Comparison of ENCODE assay signal across 1 cellular context in the genomic region with DNA sequence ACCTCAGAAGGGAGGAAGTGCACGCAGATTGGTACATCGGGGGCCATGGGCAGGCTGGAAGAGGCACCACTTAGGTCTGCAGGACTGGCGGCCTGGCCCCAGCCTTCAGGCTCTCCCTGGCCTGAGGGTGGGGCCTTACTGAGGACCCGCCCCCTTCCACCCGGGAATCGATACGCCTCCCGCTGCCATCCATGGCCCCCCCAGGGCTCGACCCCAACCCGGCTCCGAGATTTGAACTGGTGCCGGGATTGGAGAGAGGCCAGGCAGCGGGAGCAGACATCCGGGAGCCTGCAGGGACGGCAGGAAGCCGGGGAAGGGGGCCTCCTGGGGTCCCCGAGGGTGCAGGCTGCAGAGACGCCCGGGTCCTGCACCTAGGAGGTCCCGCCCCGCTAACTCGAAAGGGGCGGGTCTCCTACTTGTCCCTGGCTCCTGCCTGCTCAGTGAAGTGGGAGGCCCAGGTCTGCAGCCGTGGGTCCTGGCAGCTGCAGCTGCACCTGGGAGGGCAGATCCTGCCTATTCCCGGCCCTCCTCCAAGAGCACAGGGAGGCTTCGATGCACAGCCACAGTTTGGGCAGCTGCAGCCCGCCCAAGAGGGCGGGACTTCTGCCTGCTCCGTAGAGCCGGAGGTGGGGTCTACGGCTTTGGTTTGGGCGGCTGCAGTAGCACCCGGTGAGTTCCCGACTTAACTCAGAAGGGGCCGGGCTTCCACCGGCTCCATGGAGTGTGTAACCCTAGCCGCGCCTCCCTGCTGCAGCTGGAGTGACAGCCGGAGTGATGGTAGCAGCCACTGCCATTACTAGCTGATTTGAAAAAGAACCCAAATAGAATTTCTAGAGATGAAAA.
TF ChIP-seq lines count a peak whose summit lies in the region.

No MANE protein-coding gene starts in this region.

TF ChIP-seq in HepG2, 621 proteins besides CTCF, POLR2A, EP300 and RAD21 (continued from another document and continues in another):
- TF ChIP-seq, protein P1, sequence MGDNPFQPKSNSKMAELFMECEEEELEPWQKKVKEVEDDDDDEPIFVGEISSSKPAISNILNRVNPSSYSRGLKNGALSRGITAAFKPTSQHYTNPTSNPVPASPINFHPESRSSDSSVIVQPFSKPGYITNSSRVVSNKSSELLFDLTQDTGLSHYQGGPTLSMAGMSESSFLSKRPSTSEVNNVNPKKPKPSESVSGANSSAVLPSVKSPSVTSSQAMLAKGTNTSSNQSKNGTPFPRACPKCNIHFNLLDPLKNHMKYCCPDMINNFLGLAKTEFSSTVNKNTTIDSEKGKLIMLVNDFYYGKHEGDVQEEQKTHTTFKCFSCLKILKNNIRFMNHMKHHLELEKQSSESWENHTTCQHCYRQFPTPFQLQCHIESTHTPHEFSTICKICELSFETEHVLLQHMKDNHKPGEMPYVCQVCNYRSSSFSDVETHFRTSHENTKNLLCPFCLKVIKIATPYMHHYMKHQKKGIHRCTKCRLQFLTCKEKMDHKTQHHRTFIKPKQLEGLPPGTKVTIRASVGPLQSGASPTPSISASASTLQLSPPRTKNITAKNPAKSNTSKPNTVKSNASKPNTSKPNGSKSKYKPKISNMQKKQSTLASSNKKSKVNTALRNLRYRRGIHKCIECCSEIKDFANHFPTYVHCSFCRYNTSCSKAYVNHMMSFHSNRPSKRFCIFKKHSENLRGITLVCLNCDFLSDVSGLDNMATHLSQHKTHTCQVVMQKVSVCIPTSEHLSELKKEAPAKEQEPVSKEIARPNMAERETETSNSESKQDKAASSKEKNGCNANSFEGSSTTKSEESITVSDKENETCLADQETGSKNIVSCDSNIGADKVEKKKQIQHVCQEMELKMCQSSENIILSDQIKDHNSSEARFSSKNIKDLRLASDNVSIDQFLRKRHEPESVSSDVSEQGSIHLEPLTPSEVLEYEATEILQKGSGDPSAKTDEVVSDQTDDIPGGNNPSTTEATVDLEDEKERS (CRISPR knock-in tag; IDR thresholded peaks at IDR 0.05), result peak; percentile 51; the same call in 1 of the 2 replicates
- TF ChIP-seq ZNF589 (CRISPR knock-in tag; conservative IDR thresholded peaks at IDR 0.05) (no peak), ZNF672 (CRISPR knock-in tag; IDR thresholded peaks at IDR 0.05) (no peak), TOPORS (CRISPR knock-in tag; IDR thresholded peaks at IDR 0.05) (peak; percentile 76), ZSCAN12 (CRISPR knock-in tag; IDR thresholded peaks at IDR 0.05) (0 out of 2 replicates have a peak, but pooled peaks have one; percentile 30), ZSCAN30 (CRISPR knock-in tag; IDR thresholded peaks at IDR 0.05) (no peak), ZNF761 (CRISPR knock-in tag; conservative IDR thresholded peaks at IDR 0.05) (peak; percentile 92; the same call in 1 of the 2 replicates), RBM39 (IDR thresholded peaks at IDR 0.05; ENCODE audit: low read depth, low read length, poor library complexity, severe bottlenecking) (peak; percentile 58), GABPB1 (CRISPR knock-in tag; IDR thresholded peaks at IDR 0.05) (peak; percentile 76; the same call in 1 of the 2 replicates), FOXA3 (CRISPR knock-in tag; IDR thresholded peaks at IDR 0.05) (peak; percentile 12; the same call in 1 of the 2 replicates), PCBP1 (IDR thresholded peaks at IDR 0.05; ENCODE audit: borderline replicate concordance, low read depth, low read length) (no peak), ZSCAN21 (CRISPR knock-in tag; IDR thresholded peaks at IDR 0.05; ENCODE audit: borderline replicate concordance) (peak; percentile 74; the same call in 1 of the 2 replicates), GATAD1 (CRISPR knock-in tag; IDR thresholded peaks at IDR 0.05) (0 out of 2 replicates have a peak, but pooled peaks have one; percentile 26), ARNT2 (CRISPR knock-in tag; IDR thresholded peaks at IDR 0.05; ENCODE audit: low read depth) (peak; percentile 44; the same call in 1 of the 2 replicates), ZNF7 (CRISPR knock-in tag; IDR thresholded peaks at IDR 0.05) (peak; percentile 88), KAT7 (CRISPR knock-in tag; IDR thresholded peaks at IDR 0.05; ENCODE audit: borderline replicate concordance) (peak; percentile 54; the same call in 1 of the 2 replicates), PAX8 (CRISPR knock-in tag; IDR thresholded peaks at IDR 0.05; ENCODE audit: borderline replicate concordance) (0 out of 2 replicates have a peak, but pooled peaks have one; percentile 64), THYN1 (CRISPR knock-in tag; IDR thresholded peaks at IDR 0.05; ENCODE audit: borderline replicate concordance, low read depth) (no peak), ZNF709 (CRISPR knock-in tag; IDR thresholded peaks at IDR 0.05) (peak; percentile 90), FOXM1 (CRISPR knock-in tag; IDR thresholded peaks at IDR 0.05) (no peak), PRPF4 (IDR thresholded peaks at IDR 0.05; ENCODE audit: low read depth, low read length, poor library complexity, severe bottlenecking) (no peak), SRSF1 (optimal IDR thresholded peaks at IDR 0.05; ENCODE audit: low read depth, low read length) (peak; percentile 90), HOXA5 (CRISPR knock-in tag; IDR thresholded peaks at IDR 0.05) (peak; percentile 76; the same call in 1 of the 2 replicates), ZNF335 (CRISPR knock-in tag; IDR thresholded peaks at IDR 0.05) (peak; percentile 76; the same call in 1 of the 2 replicates), ZSCAN29 (CRISPR knock-in tag; conservative IDR thresholded peaks at IDR 0.05) (peak; percentile 78), GLI4 (CRISPR knock-in tag; IDR thresholded peaks at IDR 0.05; ENCODE audit: borderline replicate concordance) (no peak), ZNF652 (CRISPR knock-in tag; IDR thresholded peaks at IDR 0.05; ENCODE audit: borderline replicate concordance, low read depth) (peak; percentile 79), ZMAT3 (CRISPR knock-in tag; conservative IDR thresholded peaks at IDR 0.05) (0 out of 2 replicates have a peak, but pooled peaks have one; percentile 1)
- TF ChIP-seq, protein P2, sequence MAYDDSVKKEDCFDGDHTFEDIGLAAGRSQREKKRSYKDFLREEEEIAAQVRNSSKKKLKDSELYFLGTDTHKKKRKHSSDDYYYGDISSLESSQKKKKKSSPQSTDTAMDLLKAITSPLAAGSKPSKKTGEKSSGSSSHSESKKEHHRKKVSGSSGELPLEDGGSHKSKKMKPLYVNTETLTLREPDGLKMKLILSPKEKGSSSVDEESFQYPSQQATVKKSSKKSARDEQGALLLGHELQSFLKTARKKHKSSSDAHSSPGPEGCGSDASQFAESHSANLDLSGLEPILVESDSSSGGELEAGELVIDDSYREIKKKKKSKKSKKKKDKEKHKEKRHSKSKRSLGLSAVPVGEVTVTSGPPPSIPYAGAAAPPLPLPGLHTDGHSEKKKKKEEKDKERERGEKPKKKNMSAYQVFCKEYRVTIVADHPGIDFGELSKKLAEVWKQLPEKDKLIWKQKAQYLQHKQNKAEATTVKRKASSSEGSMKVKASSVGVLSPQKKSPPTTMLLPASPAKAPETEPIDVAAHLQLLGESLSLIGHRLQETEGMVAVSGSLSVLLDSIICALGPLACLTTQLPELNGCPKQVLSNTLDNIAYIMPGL (CRISPR knock-in tag; IDR thresholded peaks at IDR 0.05; ENCODE audit: borderline replicate concordance in 1 of 2, low read depth in 1 of 2), result peak in 1 of 2 experiments; percentile 79; a peak in 2 of 4 replicates
- TF ChIP-seq, protein P3, sequence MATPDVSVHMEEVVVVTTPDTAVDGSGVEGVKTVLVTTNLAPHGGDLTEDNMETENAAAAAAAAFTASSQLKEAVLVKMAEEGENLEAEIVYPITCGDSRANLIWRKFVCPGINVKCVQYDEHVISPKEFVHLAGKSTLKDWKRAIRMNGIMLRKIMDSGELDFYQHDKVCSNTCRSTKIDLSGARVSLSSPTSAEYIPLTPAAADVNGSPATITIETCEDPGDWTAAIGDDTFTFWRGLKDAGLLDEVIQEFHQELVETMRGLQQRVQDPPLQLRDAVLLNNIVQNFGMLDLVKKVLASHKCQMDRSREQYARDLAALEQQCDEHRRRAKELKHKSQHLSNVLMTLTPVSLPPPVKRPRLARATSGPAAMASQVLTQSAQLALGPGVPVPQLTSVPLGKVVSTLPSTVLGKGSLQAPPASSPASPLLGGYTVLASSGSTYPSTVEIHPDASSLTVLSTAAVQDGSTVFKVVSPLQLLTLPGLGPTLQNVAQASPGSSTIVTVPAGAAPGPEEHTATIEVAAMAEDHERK (CRISPR knock-in tag; IDR thresholded peaks at IDR 0.05; ENCODE audit: low read depth), result no peak
- TF ChIP-seq, protein P4, sequence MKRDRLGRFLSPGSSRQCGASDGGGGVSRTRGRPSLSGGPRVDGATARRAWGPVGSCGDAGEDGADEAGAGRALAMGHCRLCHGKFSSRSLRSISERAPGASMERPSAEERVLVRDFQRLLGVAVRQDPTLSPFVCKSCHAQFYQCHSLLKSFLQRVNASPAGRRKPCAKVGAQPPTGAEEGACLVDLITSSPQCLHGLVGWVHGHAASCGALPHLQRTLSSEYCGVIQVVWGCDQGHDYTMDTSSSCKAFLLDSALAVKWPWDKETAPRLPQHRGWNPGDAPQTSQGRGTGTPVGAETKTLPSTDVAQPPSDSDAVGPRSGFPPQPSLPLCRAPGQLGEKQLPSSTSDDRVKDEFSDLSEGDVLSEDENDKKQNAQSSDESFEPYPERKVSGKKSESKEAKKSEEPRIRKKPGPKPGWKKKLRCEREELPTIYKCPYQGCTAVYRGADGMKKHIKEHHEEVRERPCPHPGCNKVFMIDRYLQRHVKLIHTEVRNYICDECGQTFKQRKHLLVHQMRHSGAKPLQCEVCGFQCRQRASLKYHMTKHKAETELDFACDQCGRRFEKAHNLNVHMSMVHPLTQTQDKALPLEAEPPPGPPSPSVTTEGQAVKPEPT (CRISPR knock-in tag; IDR thresholded peaks at IDR 0.05; ENCODE audit: low read depth), result peak; percentile 73
- TF ChIP-seq, protein P5, sequence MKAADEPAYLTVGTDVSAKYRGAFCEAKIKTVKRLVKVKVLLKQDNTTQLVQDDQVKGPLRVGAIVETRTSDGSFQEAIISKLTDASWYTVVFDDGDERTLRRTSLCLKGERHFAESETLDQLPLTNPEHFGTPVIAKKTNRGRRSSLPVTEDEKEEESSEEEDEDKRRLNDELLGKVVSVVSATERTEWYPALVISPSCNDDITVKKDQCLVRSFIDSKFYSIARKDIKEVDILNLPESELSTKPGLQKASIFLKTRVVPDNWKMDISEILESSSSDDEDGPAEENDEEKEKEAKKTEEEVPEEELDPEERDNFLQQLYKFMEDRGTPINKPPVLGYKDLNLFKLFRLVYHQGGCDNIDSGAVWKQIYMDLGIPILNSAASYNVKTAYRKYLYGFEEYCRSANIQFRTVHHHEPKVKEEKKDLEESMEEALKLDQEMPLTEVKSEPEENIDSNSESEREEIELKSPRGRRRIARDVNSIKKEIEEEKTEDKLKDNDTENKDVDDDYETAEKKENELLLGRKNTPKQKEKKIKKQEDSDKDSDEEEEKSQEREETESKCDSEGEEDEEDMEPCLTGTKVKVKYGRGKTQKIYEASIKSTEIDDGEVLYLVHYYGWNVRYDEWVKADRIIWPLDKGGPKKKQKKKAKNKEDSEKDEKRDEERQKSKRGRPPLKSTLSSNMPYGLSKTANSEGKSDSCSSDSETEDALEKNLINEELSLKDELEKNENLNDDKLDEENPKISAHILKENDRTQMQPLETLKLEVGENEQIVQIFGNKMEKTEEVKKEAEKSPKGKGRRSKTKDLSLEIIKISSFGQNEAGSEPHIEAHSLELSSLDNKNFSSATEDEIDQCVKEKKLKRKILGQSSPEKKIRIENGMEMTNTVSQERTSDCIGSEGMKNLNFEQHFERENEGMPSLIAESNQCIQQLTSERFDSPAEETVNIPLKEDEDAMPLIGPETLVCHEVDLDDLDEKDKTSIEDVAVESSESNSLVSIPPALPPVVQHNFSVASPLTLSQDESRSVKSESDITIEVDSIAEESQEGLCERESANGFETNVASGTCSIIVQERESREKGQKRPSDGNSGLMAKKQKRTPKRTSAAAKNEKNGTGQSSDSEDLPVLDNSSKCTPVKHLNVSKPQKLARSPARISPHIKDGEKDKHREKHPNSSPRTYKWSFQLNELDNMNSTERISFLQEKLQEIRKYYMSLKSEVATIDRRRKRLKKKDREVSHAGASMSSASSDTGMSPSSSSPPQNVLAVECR (CRISPR knock-in tag; IDR thresholded peaks at IDR 0.05; ENCODE audit: borderline replicate concordance), result peak; percentile 78; the same call in 1 of the 2 replicates
- TF ChIP-seq, protein P6, sequence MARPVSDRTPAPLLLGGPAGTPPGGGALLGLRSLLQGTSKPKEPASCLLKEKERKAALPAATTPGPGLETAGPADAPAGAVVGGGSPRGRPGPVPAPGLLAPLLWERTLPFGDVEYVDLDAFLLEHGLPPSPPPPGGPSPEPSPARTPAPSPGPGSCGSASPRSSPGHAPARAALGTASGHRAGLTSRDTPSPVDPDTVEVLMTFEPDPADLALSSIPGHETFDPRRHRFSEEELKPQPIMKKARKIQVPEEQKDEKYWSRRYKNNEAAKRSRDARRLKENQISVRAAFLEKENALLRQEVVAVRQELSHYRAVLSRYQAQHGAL (CRISPR knock-in tag; IDR thresholded peaks at IDR 0.05; ENCODE audit: not compliant biosample characterization), result no peak
- TF ChIP-seq, protein P7, sequence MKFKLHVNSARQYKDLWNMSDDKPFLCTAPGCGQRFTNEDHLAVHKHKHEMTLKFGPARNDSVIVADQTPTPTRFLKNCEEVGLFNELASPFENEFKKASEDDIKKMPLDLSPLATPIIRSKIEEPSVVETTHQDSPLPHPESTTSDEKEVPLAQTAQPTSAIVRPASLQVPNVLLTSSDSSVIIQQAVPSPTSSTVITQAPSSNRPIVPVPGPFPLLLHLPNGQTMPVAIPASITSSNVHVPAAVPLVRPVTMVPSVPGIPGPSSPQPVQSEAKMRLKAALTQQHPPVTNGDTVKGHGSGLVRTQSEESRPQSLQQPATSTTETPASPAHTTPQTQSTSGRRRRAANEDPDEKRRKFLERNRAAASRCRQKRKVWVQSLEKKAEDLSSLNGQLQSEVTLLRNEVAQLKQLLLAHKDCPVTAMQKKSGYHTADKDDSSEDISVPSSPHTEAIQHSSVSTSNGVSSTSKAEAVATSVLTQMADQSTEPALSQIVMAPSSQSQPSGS (CRISPR knock-in tag; IDR thresholded peaks at IDR 0.05), result 0 out of 2 replicates have a peak, but pooled peaks have one; percentile 22
- TF ChIP-seq, protein P8, sequence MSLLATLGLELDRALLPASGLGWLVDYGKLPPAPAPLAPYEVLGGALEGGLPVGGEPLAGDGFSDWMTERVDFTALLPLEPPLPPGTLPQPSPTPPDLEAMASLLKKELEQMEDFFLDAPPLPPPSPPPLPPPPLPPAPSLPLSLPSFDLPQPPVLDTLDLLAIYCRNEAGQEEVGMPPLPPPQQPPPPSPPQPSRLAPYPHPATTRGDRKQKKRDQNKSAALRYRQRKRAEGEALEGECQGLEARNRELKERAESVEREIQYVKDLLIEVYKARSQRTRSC (CRISPR knock-in tag; IDR thresholded peaks at IDR 0.05; ENCODE audit: low read depth), result 0 out of 2 replicates have a peak, but pooled peaks have one; percentile 26
